ENCODE assay signal across 28 cellular contexts in the genomic region with DNA sequence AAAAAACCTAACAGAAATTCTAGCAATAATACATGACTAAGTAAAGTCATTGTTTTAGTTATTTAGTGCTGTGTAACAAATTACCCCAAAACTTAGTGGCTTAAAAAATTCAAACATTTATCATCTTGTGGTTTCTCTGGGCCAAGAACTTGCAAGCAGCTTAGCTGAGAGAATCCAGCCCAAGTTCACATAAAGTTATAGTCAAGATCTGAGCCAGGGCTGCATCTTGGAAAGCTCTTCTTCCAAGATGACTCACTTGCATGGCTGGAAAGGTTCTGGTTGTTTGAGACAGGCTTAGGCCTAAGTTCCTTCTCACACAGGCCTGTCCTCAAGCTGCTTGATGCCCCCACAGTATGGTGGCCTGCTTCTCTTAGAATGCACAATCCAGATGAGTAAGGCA.
"Had no signal": no experiment of that assay in that cellular context is flagged by ENCODE, and none has a peak within 500 bp of the region (broad histone marks: within the 10 kb centered on the region; RNA-seq: fewer than 3 reads in every experiment).

No MANE protein-coding gene starts in this region.

- H3K9me3 Mint-ChIP-seq: activated CD8-positive, alpha-beta T cell treated with anti-CD3 and anti-CD28 coated beads for 36 hours; activated naive CD8-positive, alpha-beta T cell treated with anti-CD3 and anti-CD28 coated beads, Interleukin-2, amount 10 ng/mL, durations not matched to agents 7 days and 5 days; activated T-cell treated with anti-CD3 and anti-CD28 coated beads, Interleukin-2, amount 50 U/mL, for 72 hours; activated T-helper 17 cell treated with anti-CD3 and anti-CD28 coated beads, Interleukin-2, amount 50 U/mL, for 72 hours had no signal

- H3K4me1 ChIP-seq: ascending aorta, body of pancreas, breast epithelium, SJCRH30 had no signal

- H3K4me3 Mint-ChIP-seq: activated CD4-positive, alpha-beta T cell treated with anti-CD3 and anti-CD28 coated beads, Interleukin-2, amount 10 ng/mL, durations not matched to agents 24 days and 14 days; activated CD8-positive, alpha-beta T cell treated with anti-CD3 and anti-CD28 coated beads for 36 hours; activated naive CD8-positive, alpha-beta T cell treated with anti-CD3 and anti-CD28 coated beads, Interleukin-2, amount 10 ng/mL, durations not matched to agents 7 days and 5 days; activated T-cell treated with anti-CD3 and anti-CD28 coated beads, Interleukin-2, amount 50 U/mL, for 72 hours; activated T-helper 17 cell treated with anti-CD3 and anti-CD28 coated beads, Interleukin-2, amount 50 U/mL, for 72 hours had no signal

- H3K4me3 ChIP-seq: ascending aorta, body of pancreas, breast epithelium, SJCRH30, SK-N-MC had no signal

- H3K27ac Mint-ChIP-seq: activated CD4-positive, alpha-beta T cell treated with anti-CD3 and anti-CD28 coated beads, Interleukin-2, amount 10 ng/mL, durations not matched to agents 24 days and 14 days; activated CD8-positive, alpha-beta T cell treated with anti-CD3 and anti-CD28 coated beads for 36 hours; activated naive CD8-positive, alpha-beta T cell treated with anti-CD3 and anti-CD28 coated beads, Interleukin-2, amount 10 ng/mL, durations not matched to agents 7 days and 5 days; activated T-cell treated with anti-CD3 and anti-CD28 coated beads, Interleukin-2, amount 50 U/mL, for 72 hours; activated T-helper 17 cell treated with anti-CD3 and anti-CD28 coated beads, Interleukin-2, amount 50 U/mL, for 72 hours had no signal

- H3K27ac ChIP-seq: ascending aorta, body of pancreas, breast epithelium, SJCRH30, SK-N-MC had no signal

- H3K36me3 ChIP-seq: ascending aorta, breast epithelium, SJCRH30 had no signal

- DNase-seq: activated CD4-positive, alpha-beta T cell treated with anti-CD3 and anti-CD28 coated beads, Interleukin-2, amount 10 ng/mL, durations not matched to agents 24 days and 14 days; activated CD4-positive, alpha-beta T cell treated with anti-CD3 and anti-CD28 coated beads, Interleukin-2, amount 50 U/mL, for 4 hours; activated CD8-positive, alpha-beta T cell treated with anti-CD3 and anti-CD28 coated beads for 36 hours; activated effector memory CD4-positive, alpha-beta T cell treated with anti-CD3 and anti-CD28 coated beads, Interleukin-2, amount 50 U/mL, for 16 hours; activated naive CD4-positive, alpha-beta T cell; activated naive CD4-positive, alpha-beta T cell treated with anti-CD3 and anti-CD28 coated beads, Interleukin-2, amount 50 U/mL, for 16 hours; activated naive CD8-positive, alpha-beta T cell treated with anti-CD3 and anti-CD28 coated beads, Interleukin-2, amount 10 ng/mL, durations not matched to agents 7 days and 5 days; activated T-cell treated with anti-CD3 and anti-CD28 coated beads, Interleukin-2, amount 50 U/mL, for 1 hour; activated T-cell treated with anti-CD3 and anti-CD28 coated beads, Interleukin-2, amount 50 U/mL, for 72 hours; amygdala; body of pancreas; NCI-H1105 treated with DMSO at 0.1 percent for 48 hours; NCI-H1436; NCI-H1694; NCI-H1930; NCI-H2081 treated with DMSO at 0.1 percent for 48 hours; NCI-H226; NCI-H446 treated with DMSO at 0.1 percent for 48 hours; NCI-H524; NCI-H69; SHP77; SJCRH30; T1000 had no signal

- H3K27me3 ChIP-seq: ascending aorta, body of pancreas, breast epithelium had no signal

- H3K9me3 ChIP-seq: ascending aorta, body of pancreas, SJCRH30 had no signal

- H3K36me3 Mint-ChIP-seq: activated naive CD8-positive, alpha-beta T cell treated with anti-CD3 and anti-CD28 coated beads, Interleukin-2, amount 10 ng/mL, durations not matched to agents 7 days and 5 days had no signal

- H3K4me1 Mint-ChIP-seq: activated CD4-positive, alpha-beta T cell treated with anti-CD3 and anti-CD28 coated beads, Interleukin-2, amount 10 ng/mL, durations not matched to agents 24 days and 14 days; activated naive CD8-positive, alpha-beta T cell treated with anti-CD3 and anti-CD28 coated beads, Interleukin-2, amount 10 ng/mL, durations not matched to agents 7 days and 5 days; activated T-helper 17 cell treated with anti-CD3 and anti-CD28 coated beads, Interleukin-2, amount 50 U/mL, for 72 hours had no signal

- H3K27me3 Mint-ChIP-seq: activated CD4-positive, alpha-beta T cell treated with anti-CD3 and anti-CD28 coated beads, Interleukin-2, amount 10 ng/mL, durations not matched to agents 24 days and 14 days; activated naive CD8-positive, alpha-beta T cell treated with anti-CD3 and anti-CD28 coated beads, Interleukin-2, amount 10 ng/mL, durations not matched to agents 7 days and 5 days; activated T-helper 17 cell treated with anti-CD3 and anti-CD28 coated beads, Interleukin-2, amount 50 U/mL, for 72 hours had no signal

- ATAC-seq: activated CD8-positive, alpha-beta T cell treated with anti-CD3 and anti-CD28 coated beads for 36 hours; activated T-cell treated with anti-CD3 and anti-CD28 coated beads, Interleukin-2, amount 50 U/mL, for 72 hours; activated T-helper 17 cell treated with anti-CD3 and anti-CD28 coated beads, Interleukin-2, amount 50 U/mL, for 72 hours; body of pancreas; Panc1 had no signal
